ENCODE assay signal across 34 cellular contexts in the genomic region with DNA sequence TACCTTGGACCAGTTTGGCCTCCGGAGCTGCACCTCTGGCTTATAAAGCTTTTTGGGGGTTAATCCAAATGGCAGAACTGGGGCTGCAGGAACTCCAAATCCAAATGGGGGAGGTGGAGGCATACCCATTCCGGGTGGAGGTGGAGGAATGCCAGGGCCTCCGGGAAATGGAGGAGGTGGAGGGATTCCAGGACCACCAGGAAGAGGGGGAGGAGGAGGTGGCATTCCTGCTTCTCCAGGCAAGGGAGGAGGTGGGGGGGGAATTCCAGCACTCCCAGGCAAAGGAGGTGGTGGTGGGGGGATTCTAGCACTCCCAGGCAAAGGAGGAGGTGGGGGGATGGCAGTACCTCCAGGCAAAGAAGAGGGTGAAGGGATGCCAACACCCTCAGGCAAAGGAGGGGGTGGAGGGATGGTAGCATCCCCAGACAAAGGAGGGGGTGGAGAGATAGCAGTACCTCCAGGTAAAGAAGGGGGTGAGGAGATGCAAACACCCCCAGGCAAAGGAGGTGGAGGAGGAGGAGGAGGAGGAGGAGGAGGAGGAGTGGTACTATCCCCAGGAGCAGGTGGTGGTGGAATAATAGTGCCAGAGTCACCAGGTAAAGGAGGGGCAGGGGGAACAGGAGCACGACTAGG.
"Had no signal": no experiment of that assay in that cellular context is flagged by ENCODE, and none has a peak within 500 bp of the region (broad histone marks: within the 10 kb centered on the region; RNA-seq: fewer than 3 reads in every experiment).

No MANE protein-coding gene starts in this region.

- H3K27me3 Mint-ChIP-seq: activated CD4-positive, alpha-beta memory T cell treated with anti-CD3 and anti-CD28 coated beads for 36 hours; activated CD4-positive, alpha-beta T cell treated with anti-CD3 and anti-CD28 coated beads, Interleukin-2, amount 10 ng/mL, durations not matched to agents 24 days and 14 days; activated naive CD8-positive, alpha-beta T cell treated with anti-CD3 and anti-CD28 coated beads, Interleukin-2, amount 10 ng/mL, durations not matched to agents 7 days and 5 days; memory B cell; naive thymus-derived CD8-positive, alpha-beta T cell; stimulated activated memory B cell treated with anti-CD40 and anti-IgM and Interleukin-4, amounts not matched to agents 10 μg/mL and 1 μg/mL and 100 μg/mL, for 72 hours; stimulated activated naive CD8-positive, alpha-beta T cell treated with anti-CD3 and anti-CD28 coated beads, Interleukin-15, amount 100 ng/mL, for 72 hours; type B pancreatic cell had no signal

- H2AFZ ChIP-seq: parathyroid adenoma had no signal

- H3K4me3 Mint-ChIP-seq: activated CD4-positive, alpha-beta memory T cell treated with anti-CD3 and anti-CD28 coated beads for 36 hours; activated CD4-positive, alpha-beta T cell treated with anti-CD3 and anti-CD28 coated beads, Interleukin-2, amount 10 ng/mL, durations not matched to agents 24 days and 14 days; activated naive CD4-positive, alpha-beta T cell treated with anti-CD3 and anti-CD28 coated beads for 36 hours; activated naive CD8-positive, alpha-beta T cell treated with anti-CD3 and anti-CD28 coated beads, Interleukin-2, amount 10 ng/mL, durations not matched to agents 7 days and 5 days; activated T-helper 1 cell treated with anti-CD3 and anti-CD28 coated beads, Interleukin-12 subunit alpha, Interleukin-12 subunit beta, Interleukin-2, Interleukin-4 antibody, amounts not matched to agents 30 ng/mL and 10 ng/mL and 1 ng/mL, durations not matched to agents 14 hours and 24 hours and 36 hours; memory B cell; naive thymus-derived CD8-positive, alpha-beta T cell; neural crest cell; stimulated activated memory B cell treated with anti-CD40 and anti-IgM and Interleukin-4, amounts not matched to agents 10 μg/mL and 1 μg/mL and 100 μg/mL, for 72 hours; stimulated activated naive CD8-positive, alpha-beta T cell treated with anti-CD3 and anti-CD28 coated beads, Interleukin-15, amount 100 ng/mL, for 72 hours; type B pancreatic cell had no signal

- DNase-seq: activated CD4-positive, alpha-beta memory T cell treated with anti-CD3 and anti-CD28 coated beads for 36 hours; activated CD4-positive, alpha-beta T cell treated with anti-CD3 and anti-CD28 coated beads, Interleukin-2, amount 10 ng/mL, durations not matched to agents 24 days and 14 days; activated CD4-positive, CD25-positive, alpha-beta regulatory T cell treated with anti-CD3 and anti-CD28 coated beads, Interleukin-2, amount 50 U/mL, for 72 hours; activated CD8-positive, alpha-beta memory T cell treated with anti-CD3 and anti-CD28 coated beads, Interleukin-2, amount 50 U/mL, for 4 hours; activated effector memory CD4-positive, alpha-beta T cell treated with anti-CD3 and anti-CD28 coated beads, Interleukin-2, amount 50 U/mL, for 16 hours; activated naive CD4-positive, alpha-beta T cell treated with anti-CD3 and anti-CD28 coated beads for 36 hours; activated naive CD8-positive, alpha-beta T cell treated with anti-CD3 and anti-CD28 coated beads, Interleukin-2, amount 10 ng/mL, durations not matched to agents 7 days and 5 days; activated T-cell treated with anti-CD3 and anti-CD28 coated beads, Interleukin-2, amount 50 U/mL, for 1 hour; brain microvascular endothelial cell; cortex of kidney; glutamatergic neuron; naive thymus-derived CD8-positive, alpha-beta T cell; occipital lobe; psoas muscle; sigmoid colon; stimulated activated CD4-positive, alpha-beta T cell treated with anti-CD3 and anti-CD28 coated beads, Interleukin-1b, Interleukin-23, amount 100 ng/mL, for 48 hours; stimulated activated CD4-positive, alpha-beta T cell treated with anti-CD3 and anti-CD28 coated beads, Interleukin-4, amount 100 ng/mL, for 4 hours; stimulated activated CD8-positive, alpha-beta memory T cell treated with anti-CD3 and anti-CD28 coated beads, Interleukin-4, amount 100 ng/mL, for 48 hours; stimulated activated naive CD8-positive, alpha-beta T cell treated with anti-CD3 and anti-CD28 coated beads, Interleukin-15, amount 100 ng/mL, for 72 hours; substantia nigra; T-helper 9 cell; uterus; WERI-Rb-1 had no signal

- H3K4me3 ChIP-seq: ascending aorta, psoas muscle, sigmoid colon, smooth muscle cell, uterus had no signal

- H3K4me1 ChIP-seq: ascending aorta, parathyroid adenoma, psoas muscle, sigmoid colon, uterus had no signal

- H3K36me3 ChIP-seq: uterus had no signal

- H3K4me2 ChIP-seq: smooth muscle cell had no signal

- H3K79me2 ChIP-seq: parathyroid adenoma had no signal

- H3K27ac Mint-ChIP-seq: activated CD4-positive, alpha-beta memory T cell treated with anti-CD3 and anti-CD28 coated beads for 36 hours; activated CD4-positive, alpha-beta T cell treated with anti-CD3 and anti-CD28 coated beads, Interleukin-2, amount 10 ng/mL, durations not matched to agents 24 days and 14 days; activated naive CD4-positive, alpha-beta T cell treated with anti-CD3 and anti-CD28 coated beads for 36 hours; activated naive CD8-positive, alpha-beta T cell treated with anti-CD3 and anti-CD28 coated beads, Interleukin-2, amount 10 ng/mL, durations not matched to agents 7 days and 5 days; activated T-helper 1 cell treated with anti-CD3 and anti-CD28 coated beads, Interleukin-12 subunit alpha, Interleukin-12 subunit beta, Interleukin-2, Interleukin-4 antibody, amounts not matched to agents 30 ng/mL and 10 ng/mL and 1 ng/mL, durations not matched to agents 14 hours and 24 hours and 36 hours; memory B cell; stimulated activated memory B cell treated with anti-CD40 and anti-IgM and Interleukin-4, amounts not matched to agents 10 μg/mL and 1 μg/mL and 100 μg/mL, for 72 hours; type B pancreatic cell had no signal

- H3K27ac ChIP-seq: ascending aorta, brain microvascular endothelial cell, parathyroid adenoma, psoas muscle, sigmoid colon, uterus, WERI-Rb-1 had no signal

- H3K9me3 ChIP-seq: ascending aorta, psoas muscle, sigmoid colon, uterus had no signal

- H3K9me3 Mint-ChIP-seq: activated CD4-positive, alpha-beta memory T cell treated with anti-CD3 and anti-CD28 coated beads for 36 hours; activated CD4-positive, alpha-beta T cell treated with anti-CD3 and anti-CD28 coated beads, Interleukin-2, amount 10 ng/mL, durations not matched to agents 24 days and 14 days; activated naive CD4-positive, alpha-beta T cell treated with anti-CD3 and anti-CD28 coated beads for 36 hours; activated naive CD8-positive, alpha-beta T cell treated with anti-CD3 and anti-CD28 coated beads, Interleukin-2, amount 10 ng/mL, durations not matched to agents 7 days and 5 days; activated T-helper 1 cell treated with anti-CD3 and anti-CD28 coated beads, Interleukin-12 subunit alpha, Interleukin-12 subunit beta, Interleukin-2, Interleukin-4 antibody, amounts not matched to agents 30 ng/mL and 10 ng/mL and 1 ng/mL, durations not matched to agents 14 hours and 24 hours and 36 hours; memory B cell; naive thymus-derived CD8-positive, alpha-beta T cell; neural crest cell; stimulated activated memory B cell treated with anti-CD40 and anti-IgM and Interleukin-4, amounts not matched to agents 10 μg/mL and 1 μg/mL and 100 μg/mL, for 72 hours; stimulated activated naive CD8-positive, alpha-beta T cell treated with anti-CD3 and anti-CD28 coated beads, Interleukin-15, amount 100 ng/mL, for 72 hours; type B pancreatic cell had no signal

- H3K27me3 ChIP-seq: ascending aorta, brain microvascular endothelial cell, sigmoid colon, uterus had no signal

- ATAC-seq: naive thymus-derived CD8-positive, alpha-beta T cell; stimulated activated memory B cell treated with anti-CD40 and anti-IgM and Interleukin-4, amounts not matched to agents 10 μg/mL and 1 μg/mL and 100 μg/mL, for 72 hours; stimulated activated naive CD8-positive, alpha-beta T cell treated with anti-CD3 and anti-CD28 coated beads, Interleukin-15, amount 100 ng/mL, for 72 hours had no signal

- FAIRE-seq: endometrium, frontal cortex, TTC549 had no signal

- H3K9ac ChIP-seq: parathyroid adenoma had no signal

- H3K4me1 Mint-ChIP-seq: activated CD4-positive, alpha-beta T cell treated with anti-CD3 and anti-CD28 coated beads, Interleukin-2, amount 10 ng/mL, durations not matched to agents 24 days and 14 days; activated naive CD8-positive, alpha-beta T cell treated with anti-CD3 and anti-CD28 coated beads, Interleukin-2, amount 10 ng/mL, durations not matched to agents 7 days and 5 days; neural crest cell; stimulated activated naive CD8-positive, alpha-beta T cell treated with anti-CD3 and anti-CD28 coated beads, Interleukin-15, amount 100 ng/mL, for 72 hours had no signal
